Comparison of ENCODE assay signal across 14 cellular contexts in the genomic region with DNA sequence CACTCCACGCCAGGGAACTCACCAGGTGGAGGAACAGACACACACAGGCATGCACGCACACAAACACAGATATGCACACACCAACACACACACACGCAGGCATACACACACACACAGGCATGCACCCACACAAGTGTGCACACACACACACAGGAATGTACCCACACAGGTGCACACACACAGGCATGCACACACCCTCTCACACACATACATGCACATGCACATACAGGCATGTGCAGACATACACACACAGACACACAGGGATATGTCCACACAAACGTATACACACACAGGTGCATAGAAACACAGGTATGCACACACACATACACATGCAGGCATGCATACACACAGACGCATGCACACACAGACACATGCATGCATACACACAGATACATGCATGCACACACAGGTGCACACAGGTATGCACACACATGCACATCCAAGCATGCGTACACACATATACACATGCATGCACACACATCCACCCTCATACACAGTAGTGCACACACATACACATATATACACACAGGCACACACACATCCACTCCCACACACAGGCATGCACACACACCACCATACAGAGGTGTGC.
"Had no signal": no experiment of that assay in that cellular context is flagged by ENCODE, and none has a peak within 500 bp of the region (broad histone marks: within the 10 kb centered on the region; RNA-seq: fewer than 3 reads in every experiment).

No MANE protein-coding gene starts in this region.

- H3K4me3 Mint-ChIP-seq: activated CD4-positive, alpha-beta T cell treated with anti-CD3 and anti-CD28 coated beads, Interleukin-2, amount 10 ng/mL, durations not matched to agents 24 days and 14 days had no signal

- ATAC-seq: left ventricle myocardium superior had no signal

- H3K4me3 ChIP-seq: coronary artery, hepatocyte, tibial artery had no signal

- H3K27me3 Mint-ChIP-seq: activated CD4-positive, alpha-beta T cell treated with anti-CD3 and anti-CD28 coated beads, Interleukin-2, amount 10 ng/mL, durations not matched to agents 24 days and 14 days had no signal

- H3K36me3 ChIP-seq: tibial artery, WERI-Rb-1 had no signal

- H3K27me3 ChIP-seq: hepatocyte, neutrophil, tibial artery had no signal

- H3K9me3 ChIP-seq: neutrophil, tibial artery had no signal

- H3K27ac ChIP-seq: coronary artery, hepatocyte, tibial artery, WERI-Rb-1 had no signal

- H3K9me3 Mint-ChIP-seq: activated CD4-positive, alpha-beta T cell treated with anti-CD3 and anti-CD28 coated beads, Interleukin-2, amount 10 ng/mL, durations not matched to agents 24 days and 14 days had no signal

- DNase-seq: activated CD4-positive, alpha-beta T cell treated with anti-CD3 and anti-CD28 coated beads, Interleukin-2, amount 10 ng/mL, durations not matched to agents 24 days and 14 days; activated T-cell treated with anti-CD3 and anti-CD28 coated beads, Interleukin-2, amount 50 U/mL, for 48 hours; caudate nucleus; kidney; left ventricle myocardium superior; retina; stimulated activated CD4-positive, alpha-beta T cell treated with anti-CD3 and anti-CD28 coated beads, Interleukin-15, amount 100 ng/mL, for 24 hours; stimulated activated CD4-positive, alpha-beta T cell treated with anti-CD3 and anti-CD28 coated beads, Interleukin-4, amount 100 ng/mL, for 4 hours; T1000; tibial artery had no signal
